ENCODE assay signal across 10 cellular contexts in the genomic region with DNA sequence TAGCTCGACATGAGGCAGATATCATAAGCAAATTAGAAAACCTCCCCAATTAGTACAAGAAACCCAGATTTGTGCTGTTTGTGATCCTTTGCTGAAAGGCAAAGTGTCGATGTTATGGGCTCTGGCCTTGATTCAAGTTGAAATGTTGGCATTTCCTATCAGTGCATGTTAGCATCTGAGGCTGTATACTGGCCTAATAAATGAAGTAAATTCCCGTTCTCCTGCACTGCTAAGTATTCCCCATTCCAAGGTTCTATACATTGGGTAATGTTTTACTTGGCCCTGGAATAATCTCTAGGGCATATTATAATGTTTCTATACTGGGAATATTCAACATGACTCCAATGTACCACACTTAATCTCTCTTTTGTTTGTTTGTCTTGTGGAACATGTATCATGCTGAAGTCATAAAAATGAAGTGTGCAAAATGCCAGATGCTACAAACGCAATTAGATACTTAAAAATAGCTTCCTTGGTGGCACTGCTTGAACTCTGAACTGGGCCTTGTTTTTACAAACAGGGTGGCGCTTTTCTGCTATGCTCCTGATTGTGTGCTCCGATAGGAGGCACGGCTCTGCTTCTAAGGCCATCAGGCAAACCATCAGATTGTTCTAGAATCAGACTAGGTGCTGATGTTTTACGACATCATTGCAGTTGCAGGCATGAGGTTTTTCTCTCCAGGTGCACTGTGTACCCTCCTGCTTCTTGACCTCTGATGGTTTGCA.
DNase-seq lines count a peak whose midpoint lies in the region; ATAC-seq and TF ChIP-seq lines count a peak whose summit lies in the region.
"Had no signal": no experiment of that assay in that cellular context is flagged by ENCODE, and none has a peak within 500 bp of the region (broad histone marks: within the 10 kb centered on the region; RNA-seq: fewer than 3 reads in every experiment).

No MANE protein-coding gene starts in this region.

- H4K20me1 ChIP-seq in GM23248 (ENCODE audit: insufficient read depth) = no peaks in the 10 kb centered on the region

- H2AFZ ChIP-seq in GM23248 (peak overlapping the region; percentile 54), trophoblast cell (ENCODE audit: insufficient read depth, low read length, poor library complexity) (no peak overlapping the region)
- H2AFZ ChIP-seq: PC-9 had no signal

- H3K9ac ChIP-seq in GM23248 = peak overlapping the region; percentile 66
- peak overlapping the region; percentile 58 for H3K9ac ChIP-seq in trophoblast cell (ENCODE audit: low read length)

- no peak overlapping the region for H3K18ac ChIP-seq in trophoblast cell (ENCODE audit: low read length)

- H3K4ac ChIP-seq in trophoblast cell (ENCODE audit: low read depth, low read length) = no peak overlapping the region

- H4K12ac ChIP-seq in trophoblast cell (ENCODE audit: low read depth, low read length) = no peak overlapping the region

- H2BK12ac ChIP-seq in trophoblast cell (ENCODE audit: low read length) = no peak overlapping the region

- H3K9me3 ChIP-seq in GM23248 (ENCODE audit: low read depth) (no peaks in the 10 kb centered on the region), esophagus (ENCODE audit: control insufficient read depth in 2 of 2, insufficient read depth in 1 of 2, low read depth in 1 of 2, low read length in 1 of 2) (no peaks in the 10 kb centered on the region), trophoblast cell (ENCODE audit: insufficient read depth, low read depth, low read length) (peaks cover 2% of the 10 kb centered on the region), left lung (peaks cover 0 to 15% of the 10 kb centered on the region in 2 donors)

- H3K4me2 ChIP-seq in GM23248 (ENCODE audit: unreplicated experiment) = peak overlapping the region; percentile 81
- H3K4me2 ChIP-seq in trophoblast cell (ENCODE audit: low read length) = no peak overlapping the region
- H3K4me2 ChIP-seq: PC-9 had no signal

- no peaks in the 10 kb centered on the region for H3K9me2 ChIP-seq in GM23248 (ENCODE audit: insufficient read depth)

- in situ Hi-C loops in GM23248 (cut with MboI) = no loop called here

- H3K27ac ChIP-seq in GM23248 (peak overlapping the region; percentile 70), esophagus (ENCODE audit: low read depth in 2 of 2, low read length in 1 of 2) (peak overlapping the region; percentile 68 to 78), trophoblast cell (ENCODE audit: low read depth, low read length) (peak overlapping the region; percentile 23), left lung (no peak overlapping the region)
- H3K27ac ChIP-seq: PC-9 had no signal

- no peak for ATAC-seq in HG03025 (IDR thresholded peaks at IDR 0.05; ENCODE audit: low FRiP score, unreplicated experiment)
- ATAC-seq in left lung = no peak

- peaks cover 12% of the 10 kb centered on the region for H3K79me1 ChIP-seq in trophoblast cell (ENCODE audit: low read length)

- peak; percentile 61 for DNase-seq in GM23248
- DNase-seq in NCI-H510A treated with DMSO at 0.1 percent for 48 hours (lab: John Stamatoyannopoulos, UW) = peak; percentile 78
- DNase-seq in trophoblast cell = no peak
- no peak for DNase-seq in activated CD4-positive, alpha-beta T cell treated with anti-CD3 and anti-CD28 coated beads, Interleukin-2, amount 50 U/mL, for 1 hour
- DNase-seq in SW480 (ENCODE audit: low spot score) = no peak
- no peak for DNase-seq in left lung
- DNase-seq: activated effector memory CD4-positive, alpha-beta T cell treated with Interleukin-2 at 50 U/mL for 16 hours; PC-9 had no signal

- TF ChIP-seq CTCF in left lung (IDR thresholded peaks at IDR 0.05) = no peak

- no peak overlapping the region for H2AK5ac ChIP-seq in trophoblast cell (ENCODE audit: low read length)

- H4K8ac ChIP-seq in trophoblast cell (ENCODE audit: low read depth, low read length) = no peak overlapping the region

- H2BK5ac ChIP-seq in trophoblast cell (ENCODE audit: low read depth, low read length, poor library complexity) = no peak overlapping the region

- H3K27me3 ChIP-seq in GM23248 (replicated peaks; ENCODE audit: insufficient read depth) = no peaks in the 10 kb centered on the region
- H3K27me3 ChIP-seq in esophagus (ENCODE audit: control insufficient read depth in 1 of 2, insufficient read depth in 2 of 2, low read length in 2 of 2) = no peaks in the 10 kb centered on the region
- H3K27me3 ChIP-seq in trophoblast cell (ENCODE audit: insufficient read depth, low read length) = no peaks in the 10 kb centered on the region
- H3K27me3 ChIP-seq in left lung = no peaks in the 10 kb centered on the region

- H3K79me2 ChIP-seq in GM23248 (ENCODE audit: insufficient read depth) (no peaks in the 10 kb centered on the region), trophoblast cell (ENCODE audit: control insufficient read depth, insufficient read depth, low read length, poor library complexity) (peaks cover 2% of the 10 kb centered on the region)

- intact Hi-C loops in left lung (cut with DNase I) = no loop called here

- H3K4me1 ChIP-seq in GM23248 (ENCODE audit: insufficient read depth) = peaks cover 15% of the 10 kb centered on the region
- H3K4me1 ChIP-seq in esophagus (ENCODE audit: control insufficient read depth in 2 of 2, insufficient read depth in 2 of 2, low read length in 1 of 2) = peaks cover 0 to 2% of the 10 kb centered on the region in 2 donors
- H3K4me1 ChIP-seq in trophoblast cell (ENCODE audit: control insufficient read depth in 1 of 2, insufficient read depth in 2 of 2, low read length in 2 of 2) = peaks cover 15 to 17% of the 10 kb centered on the region in 2 experiments
- no peaks in the 10 kb centered on the region for H3K4me1 ChIP-seq in left lung

- peak overlapping the region; percentile 4 for H4K91ac ChIP-seq in trophoblast cell (ENCODE audit: low read depth, low read length)

- peaks cover 25% of the 10 kb centered on the region for H3F3A ChIP-seq in GM23248 (ENCODE audit: insufficient read depth)

- H3K4me3 ChIP-seq in GM23248 (peak overlapping the region; percentile 65), esophagus (ENCODE audit: low read depth in 1 of 2, low read length in 2 of 2) (no peak overlapping the region), trophoblast cell (ENCODE audit: low read depth, low read length) (no peak overlapping the region), left lung (no peak overlapping the region)
- H3K4me3 ChIP-seq: PC-9 had no signal

- peak overlapping the region; percentile 92 for H3K23ac ChIP-seq in trophoblast cell (ENCODE audit: low read length)

- H2BK120ac ChIP-seq in trophoblast cell (ENCODE audit: insufficient read depth, low read length, poor library complexity) = no peak overlapping the region

- WGBS in GM23248 (ENCODE audit: low coverage in 1 of 2, low lambda C conversion rate in 2 of 2, missing lambda C conversion rate in 2 of 2), 2 experiments = 24 to 26% methylated on average over 8 of the region's 8 CpGs
- WGBS in esophagus, 2 donors = 41 to 47% methylated on average over 8 of the region's 8 CpGs
- no CpG with 5 or more reads among the region's 8 CpGs for WGBS in trophoblast cell (ENCODE audit: extremely low coverage, insufficient coverage, insufficient read length)

- no peaks in the 10 kb centered on the region for H3K36me3 ChIP-seq in GM23248 (ENCODE audit: low read depth)
- H3K36me3 ChIP-seq in esophagus (ENCODE audit: control insufficient read depth in 2 of 2, insufficient read depth in 2 of 2, low read length in 1 of 2) = no peaks in the 10 kb centered on the region
- peaks cover 0 to 3% of the 10 kb centered on the region in 2 experiments for H3K36me3 ChIP-seq in trophoblast cell (ENCODE audit: control insufficient read depth in 1 of 2, insufficient read depth in 2 of 2, low read length in 2 of 2)
- H3K36me3 ChIP-seq in left lung = peaks cover 0 to 3% of the 10 kb centered on the region in 2 donors

- no peak overlapping the region for H3K14ac ChIP-seq in trophoblast cell (ENCODE audit: low read length)

Comparison
In these comparisons a context has a peak if more than half of its experiments do, and no peak if none do; other contexts are left out.
1. DNase-seq: peak in GM23248 (single experiment) and NCI-H510A treated with DMSO at 0.1 percent for 48 hours (single experiment); none in trophoblast cell (0 of 2), activated CD4-positive, alpha-beta T cell treated with anti-CD3 and anti-CD28 coated beads, Interleukin-2, amount 50 U/mL, for 1 hour (single experiment), SW480 (single experiment) and left lung (0 of 2).
2. H3K27ac ChIP-seq: peak in GM23248 (single experiment), esophagus (2 of 2) and trophoblast cell (single experiment); none in left lung (0 of 2).